In genomic region chr12:48985475-48985897, GRCh38 we compare ENCODE assay signal across 31 cellular contexts. TPM values are rescaled to one million over a fixed set of nuclear protein-coding genes. Genes with fewer than 3 reads are reported as not detected.
DNase-seq lines count a peak whose midpoint lies in the region; ATAC-seq and TF ChIP-seq lines count a peak whose summit lies in the region.
"Had no signal": no experiment of that assay in that cellular context is flagged by ENCODE, and none has a peak within 500 bp of the region (broad histone marks: within the 10 kb centered on the region; RNA-seq: fewer than 3 reads in every experiment).

No MANE protein-coding gene starts in this region.

- in situ Hi-C loops in transverse colon (cut with MboI; ENCODE audit: low pct_ligation_motif_present in 1 of 4, low pct_unique_long_range_greater_than_20kb in 1 of 4, low sequenced_read_pairs in 3 of 4), result no loop called here

- peaks cover 29% of the 10 kb centered on the region for H3K27me3 ChIP-seq in colonic mucosa
- no peaks in the 10 kb centered on the region for H3K27me3 ChIP-seq in right cardiac atrium (ENCODE audit: control insufficient read depth, insufficient read depth)
- H3K27me3 ChIP-seq in transverse colon, result peaks cover 89% of the 10 kb centered on the region

- no peak overlapping the region for H3K27ac Mint-ChIP-seq in stimulated activated memory B cell treated with anti-CD40 and anti-IgM and Interleukin-4, amounts not matched to agents 10 μg/mL and 1 μg/mL and 100 μg/mL, for 72 hours
- H3K27ac Mint-ChIP-seq: activated CD4-positive, alpha-beta T cell treated with anti-CD3 and anti-CD28 coated beads for 36 hours; activated naive CD4-positive, alpha-beta T cell treated with anti-CD3 and anti-CD28 coated beads, Interleukin-2, amount 10 ng/mL, durations not matched to agents 7 days and 5 days had no signal

- H3K36me3 ChIP-seq in colonic mucosa (no peaks in the 10 kb centered on the region), transverse colon (no peaks in the 10 kb centered on the region)
- H3K36me3 ChIP-seq: lower lobe of right lung, prostate gland, thoracic aorta had no signal

- no peak overlapping the region for H3K4me3 ChIP-seq in colonic mucosa
- no peak overlapping the region for H3K4me3 ChIP-seq in right cardiac atrium (ENCODE audit: low read length)
- H3K4me3 ChIP-seq in transverse colon, result no peak overlapping the region
- H3K4me3 ChIP-seq: GM23248, lower lobe of right lung, prostate gland, thoracic aorta had no signal

- H3K27ac ChIP-seq in colonic mucosa (no peak overlapping the region), right cardiac atrium (ENCODE audit: low read length) (no peak overlapping the region), transverse colon (no peak overlapping the region)
- H3K27ac ChIP-seq: 22Rv1, GM23248, lower lobe of right lung, prostate gland, thoracic aorta had no signal

- no peak for TF ChIP-seq EP300 in transverse colon (IDR thresholded peaks at IDR 0.05; ENCODE audit: low read depth)

- peaks cover 71% of the 10 kb centered on the region for H3K27me3 Mint-ChIP-seq in stimulated activated memory B cell treated with anti-CD40 and anti-IgM and Interleukin-4, amounts not matched to agents 10 μg/mL and 1 μg/mL and 100 μg/mL, for 72 hours

- no peak overlapping the region for H3K9ac ChIP-seq in colonic mucosa (ENCODE audit: low read depth in 2 of 2, low read length in 2 of 2)
- H3K9ac ChIP-seq: GM23248 had no signal

- no peak overlapping the region for H3K4me3 Mint-ChIP-seq in stimulated activated memory B cell treated with anti-CD40 and anti-IgM and Interleukin-4, amounts not matched to agents 10 μg/mL and 1 μg/mL and 100 μg/mL, for 72 hours
- H3K4me3 Mint-ChIP-seq: activated CD4-positive, alpha-beta T cell treated with anti-CD3 and anti-CD28 coated beads for 36 hours; activated naive CD4-positive, alpha-beta T cell treated with anti-CD3 and anti-CD28 coated beads, Interleukin-2, amount 10 ng/mL, durations not matched to agents 7 days and 5 days; neural crest cell had no signal

- peaks cover 11% of the 10 kb centered on the region for H3K4me1 ChIP-seq in colonic mucosa
- peaks cover 2% of the 10 kb centered on the region for H3K4me1 ChIP-seq in right cardiac atrium (ENCODE audit: control insufficient read depth, insufficient read depth, low read length)
- H3K4me1 ChIP-seq in transverse colon, result peaks cover 10 to 21% (median 15%) of the 10 kb centered on the region in 4 donors
- H3K4me1 ChIP-seq: Caco-2, prostate gland had no signal

- 21% methylated on average over 10 of the region's 10 CpGs for WGBS in right cardiac atrium
- WGBS in transverse colon (ENCODE audit: low coverage in 1 of 2), 2 donors, result 29% methylated on average over 10 of the region's 10 CpGs; no CpG with 5 or more reads in 1 of the 2 donors

- peaks cover 30% of the 10 kb centered on the region for H3K4me1 Mint-ChIP-seq in stimulated activated memory B cell treated with anti-CD40 and anti-IgM and Interleukin-4, amounts not matched to agents 10 μg/mL and 1 μg/mL and 100 μg/mL, for 72 hours

- H3K9me3 ChIP-seq in colonic mucosa, result no peaks in the 10 kb centered on the region
- H3K9me3 ChIP-seq in right cardiac atrium (ENCODE audit: control insufficient read depth, low read length), result no peaks in the 10 kb centered on the region
- no peaks in the 10 kb centered on the region for H3K9me3 ChIP-seq in transverse colon
- H3K9me3 ChIP-seq: Caco-2, lower lobe of right lung, prostate gland, thoracic aorta had no signal

- no peak for TF ChIP-seq POLR2A in transverse colon (IDR thresholded peaks at IDR 0.05)

- ATAC-seq in right cardiac atrium (peak; percentile 63 to 79), GM18498 (IDR thresholded peaks at IDR 0.05; ENCODE audit: unreplicated experiment) (no peak), HG02970 (IDR thresholded peaks at IDR 0.05; ENCODE audit: low FRiP score, unreplicated experiment) (no peak)
- ATAC-seq in stimulated activated memory B cell treated with anti-CD40 and anti-IgM and Interleukin-4, amounts not matched to agents 10 μg/mL and 1 μg/mL and 100 μg/mL, for 72 hours, result no peak
- ATAC-seq: activated CD4-positive, alpha-beta T cell treated with anti-CD3 and anti-CD28 coated beads for 36 hours; lower lobe of right lung had no signal

- no peaks in the 10 kb centered on the region for H3K36me3 Mint-ChIP-seq in stimulated activated memory B cell treated with anti-CD40 and anti-IgM and Interleukin-4, amounts not matched to agents 10 μg/mL and 1 μg/mL and 100 μg/mL, for 72 hours

- DNase-seq in DMS 273 (lab: John Stamatoyannopoulos, UW; ENCODE audit: unreplicated experiment) (peak; percentile 18), DMS 273 treated with DMSO at 0.1 percent for 48 hours (lab: John Stamatoyannopoulos, UW) (no peak), colonic mucosa (peak; percentile 60), right cardiac atrium (peak; percentile 45 to 84 (median 76)), transverse colon (peak; percentile 54)
- DNase-seq: activated CD4-positive, alpha-beta T cell treated with anti-CD3 and anti-CD28 coated beads for 36 hours; activated naive CD4-positive, alpha-beta T cell treated with anti-CD3 and anti-CD28 coated beads, Interleukin-2, amount 10 ng/mL, durations not matched to agents 7 days and 5 days; AML-193; Caco-2; central memory CD4-positive, alpha-beta T cell; foreskin fibroblast; GM23248; hippocampal formation; IMR-90; lower lobe of right lung; NCI-H774; SHP77 treated with DMSO at 0.1 percent for 48 hours; stimulated activated CD4-positive, alpha-beta T cell treated with anti-CD3 and anti-CD28 coated beads, Interleukin-2, amount 100 ng/mL, for 48 hours; stimulated activated naive CD4-positive, alpha-beta T cell; SW 1271 had no signal

- H3K9me3 Mint-ChIP-seq in stimulated activated memory B cell treated with anti-CD40 and anti-IgM and Interleukin-4, amounts not matched to agents 10 μg/mL and 1 μg/mL and 100 μg/mL, for 72 hours, result no peaks in the 10 kb centered on the region
- H3K9me3 Mint-ChIP-seq: activated naive CD4-positive, alpha-beta T cell treated with anti-CD3 and anti-CD28 coated beads, Interleukin-2, amount 10 ng/mL, durations not matched to agents 7 days and 5 days; neural crest cell had no signal

- TF ChIP-seq CTCF in colonic mucosa (IDR thresholded peaks at IDR 0.05), result no peak
- TF ChIP-seq CTCF in transverse colon (IDR thresholded peaks at IDR 0.05), result no peak

- intact Hi-C loops in colonic mucosa (cut with DNase I), result loop anchor here (5.0 to 10.0 kb wide), 2 partner anchors 63 to 131 kb away; partner anchors contain the start of gene DDX23
- intact Hi-C loops in right cardiac atrium (cut with DNase I), result no loop called here
- intact Hi-C loops in transverse colon (cut with DNase I; ENCODE audit: low total_unique reads), result no loop called here

RNA-seq across cellular contexts. Expression of gene WNT1, which starts 7.4 kb away (rescaled TPM):
- not detected for total RNA-seq in colonic mucosa
- not detected for total RNA-seq in right cardiac atrium
- polyA plus RNA-seq in right cardiac atrium, result not detected
- not detected for total RNA-seq in transverse colon
- total RNA-seq: activated CD4-positive, alpha-beta T cell treated with anti-CD3 and anti-CD28 coated beads for 36 hours; activated CD8-positive, alpha-beta memory T cell treated with anti-CD3 and anti-CD28 coated beads for 36 hours; Caco-2; epithelial cell of proximal tubule; GM23248; IMR-90; lower lobe of right lung; MCF 10A; OCI-LY7; prostate gland had no signal
- polyA plus RNA-seq: GM23248, IMR-90 had no signal

RNA-seq across cellular contexts. Expression of gene DDN, which starts 13.7 kb away (rescaled TPM):
- under 1 TPM; 0.17 to 0.21 TPM for total RNA-seq in colonic mucosa
- total RNA-seq in right cardiac atrium, result 1 to 10 TPM in 2 of 4 donors, under 1 TPM in 2; 0.42 to 2.8 (median 1.1) TPM
- polyA plus RNA-seq in right cardiac atrium, result 1.6 TPM
- under 1 TPM in 2 of 4 donors, not detected in 2; 0.27 to 0.32 TPM for total RNA-seq in transverse colon
- total RNA-seq: GM23248, lower lobe of right lung had no signal
- polyA plus RNA-seq: GM23248 had no signal

RNA-seq across cellular contexts. Expression of gene WNT10B, which starts 14.0 kb away (rescaled TPM):
- total RNA-seq in colonic mucosa, result under 1 TPM; 0.24 to 0.47 TPM
- 1 to 10 TPM in 1 of 4 donors, under 1 TPM in 3; 0.57 to 1.7 (median 0.73) TPM for total RNA-seq in right cardiac atrium
- polyA plus RNA-seq in right cardiac atrium, result 0.66 TPM
- total RNA-seq in transverse colon, result 1 to 10 TPM in 1 of 4 donors, under 1 TPM in 1, not detected in 2; 0.41 to 1.4 TPM
- total RNA-seq: epithelial cell of proximal tubule, OCI-LY7 had no signal

RNA-seq across cellular contexts. Expression of gene ARF3, which starts 28.2 kb away (rescaled TPM):
- total RNA-seq in colonic mucosa (100 to 1,000 TPM; 255 to 261 TPM), right cardiac atrium (10 to 100 TPM; 75.6 to 94.8 (median 80.6) TPM), transverse colon (100 to 1,000 TPM in 2 of 4 donors, 10 to 100 TPM in 2; 30.8 to 117 (median 99.8) TPM)
- 65.0 TPM for polyA plus RNA-seq in right cardiac atrium

RNA-seq across cellular contexts. Expression of gene PRKAG1, which starts 33.1 kb away (rescaled TPM):
- total RNA-seq in colonic mucosa (10 to 100 TPM; 49.5 to 54.8 TPM), right cardiac atrium (10 to 100 TPM; 65.7 to 88.9 (median 80.7) TPM), transverse colon (10 to 100 TPM; 21.7 to 44.0 (median 42.3) TPM)
- 72.4 TPM for polyA plus RNA-seq in right cardiac atrium

Comparison
In these comparisons a context has a peak if more than half of its experiments do, and no peak if none do; other contexts are left out.
1. ATAC-seq: peak in right cardiac atrium (2 of 2); none in GM18498 (single experiment), HG02970 (single experiment) and stimulated activated memory B cell treated with anti-CD40 and anti-IgM and Interleukin-4, amounts not matched to agents 10 μg/mL and 1 μg/mL and 100 μg/mL, for 72 hours (single experiment).